ENCODE assay signal across 16 cellular contexts in genomic region chr5:42851441-42851840, GRCh38. TPM values are rescaled to one million over a fixed set of nuclear protein-coding genes. Genes with fewer than 3 reads are reported as not detected.
"Had no signal": no experiment of that assay in that cellular context is flagged by ENCODE, and none has a peak within 500 bp of the region (broad histone marks: within the 10 kb centered on the region; RNA-seq: fewer than 3 reads in every experiment).

No MANE protein-coding gene starts in this region.

- H3K4me3 ChIP-seq: ascending aorta, cardiac muscle cell, lower lobe of right lung had no signal

- H3K4me3 Mint-ChIP-seq: activated CD4-positive, alpha-beta memory T cell treated with anti-CD3 and anti-CD28 coated beads for 36 hours; activated naive CD8-positive, alpha-beta T cell treated with anti-CD3 and anti-CD28 coated beads, Interleukin-2, amount 50 U/mL, for 24 hours; activated T-cell treated with anti-CD3 and anti-CD28 coated beads, Interleukin-2, amount 50 U/mL, for 72 hours; stimulated activated memory B cell treated with anti-CD40 and anti-IgM and Interleukin-4, amounts not matched to agents 10 μg/mL and 1 μg/mL and 100 μg/mL, for 72 hours; T-cell had no signal

- H3K36me3 Mint-ChIP-seq: activated CD4-positive, alpha-beta memory T cell treated with anti-CD3 and anti-CD28 coated beads for 36 hours; stimulated activated memory B cell treated with anti-CD40 and anti-IgM and Interleukin-4, amounts not matched to agents 10 μg/mL and 1 μg/mL and 100 μg/mL, for 72 hours; T-cell had no signal

- H3K36me3 ChIP-seq: ascending aorta, cardiac muscle cell, lower lobe of right lung had no signal

- H3K9ac ChIP-seq: parathyroid adenoma had no signal

- H3K9me3 ChIP-seq: ascending aorta, lower lobe of right lung had no signal

- H3K27ac Mint-ChIP-seq: activated CD4-positive, alpha-beta memory T cell treated with anti-CD3 and anti-CD28 coated beads for 36 hours; activated naive CD8-positive, alpha-beta T cell treated with anti-CD3 and anti-CD28 coated beads, Interleukin-2, amount 50 U/mL, for 24 hours; activated T-cell treated with anti-CD3 and anti-CD28 coated beads, Interleukin-2, amount 50 U/mL, for 72 hours; stimulated activated memory B cell treated with anti-CD40 and anti-IgM and Interleukin-4, amounts not matched to agents 10 μg/mL and 1 μg/mL and 100 μg/mL, for 72 hours; T-cell had no signal

- H3K27me3 ChIP-seq: ascending aorta, cardiac muscle cell had no signal

- H3K9me3 Mint-ChIP-seq: activated CD4-positive, alpha-beta memory T cell treated with anti-CD3 and anti-CD28 coated beads for 36 hours; activated naive CD8-positive, alpha-beta T cell treated with anti-CD3 and anti-CD28 coated beads, Interleukin-2, amount 50 U/mL, for 24 hours; activated T-cell treated with anti-CD3 and anti-CD28 coated beads, Interleukin-2, amount 50 U/mL, for 72 hours; stimulated activated memory B cell treated with anti-CD40 and anti-IgM and Interleukin-4, amounts not matched to agents 10 μg/mL and 1 μg/mL and 100 μg/mL, for 72 hours; T-cell had no signal

- H3K4me1 Mint-ChIP-seq: activated naive CD8-positive, alpha-beta T cell treated with anti-CD3 and anti-CD28 coated beads, Interleukin-2, amount 50 U/mL, for 24 hours; stimulated activated memory B cell treated with anti-CD40 and anti-IgM and Interleukin-4, amounts not matched to agents 10 μg/mL and 1 μg/mL and 100 μg/mL, for 72 hours; T-cell had no signal

- FAIRE-seq: colon had no signal

- H3K79me2 ChIP-seq: parathyroid adenoma had no signal

- H3K27ac ChIP-seq: ascending aorta, cardiac muscle cell, lower lobe of right lung, parathyroid adenoma had no signal

- H3K4me1 ChIP-seq: ascending aorta, lower lobe of right lung, parathyroid adenoma had no signal

- DNase-seq: activated CD4-positive, alpha-beta memory T cell treated with anti-CD3 and anti-CD28 coated beads for 36 hours; activated naive CD4-positive, alpha-beta T cell; activated naive CD8-positive, alpha-beta T cell treated with anti-CD3 and anti-CD28 coated beads, Interleukin-2, amount 50 U/mL, for 24 hours; activated T-cell treated with anti-CD3 and anti-CD28 coated beads, Interleukin-2, amount 50 U/mL, for 72 hours; effector CD8-positive, alpha-beta T cell; hypothalamus; lower lobe of right lung; midbrain; T-cell; T1000; trophoblast cell had no signal

- H2AFZ ChIP-seq: parathyroid adenoma had no signal

- ATAC-seq: activated naive CD8-positive, alpha-beta T cell treated with anti-CD3 and anti-CD28 coated beads, Interleukin-2, amount 50 U/mL, for 24 hours; lower lobe of right lung; stimulated activated memory B cell treated with anti-CD40 and anti-IgM and Interleukin-4, amounts not matched to agents 10 μg/mL and 1 μg/mL and 100 μg/mL, for 72 hours; T-cell had no signal

RNA-seq across cellular contexts. Expression of gene SELENOP, which starts 39.7 kb away (rescaled TPM):
- total RNA-seq: activated CD4-positive, alpha-beta memory T cell treated with anti-CD3 and anti-CD28 coated beads for 36 hours had no signal
